ENCODE assay signal across 7 cellular contexts in the genomic region with DNA sequence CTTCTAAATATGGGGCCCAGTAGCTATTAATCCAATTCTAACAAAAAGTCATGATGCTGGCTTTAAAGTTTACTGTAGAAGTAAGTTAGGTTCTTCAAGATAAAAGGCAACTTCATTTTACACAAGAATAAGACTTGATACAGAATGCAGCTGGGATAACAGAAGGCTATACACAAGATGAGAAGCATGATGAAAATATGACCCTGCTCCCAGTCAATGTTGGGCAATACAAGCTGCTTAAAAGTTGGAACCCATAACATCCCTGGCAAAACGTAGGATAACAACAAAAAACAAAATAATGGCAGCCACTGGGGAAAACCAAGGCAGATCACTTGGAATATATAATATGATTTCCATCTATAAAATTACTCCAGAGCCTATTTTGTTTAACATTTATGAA.
"Had no signal": no experiment of that assay in that cellular context is flagged by ENCODE, and none has a peak within 500 bp of the region (broad histone marks: within the 10 kb centered on the region; RNA-seq: fewer than 3 reads in every experiment).

No MANE protein-coding gene starts in this region.

- H3K4me3 Mint-ChIP-seq: HFFc6 had no signal

- H3K4me3 ChIP-seq: GM23248, HAP-1 had no signal

- H3K9me3 ChIP-seq: HAP-1 had no signal

- H3K9me3 Mint-ChIP-seq: HFFc6 had no signal

- H3K27ac Mint-ChIP-seq: HFFc6 had no signal

- H3K36me3 ChIP-seq: HAP-1 had no signal

- ATAC-seq: HCT116 had no signal

- H3K9ac ChIP-seq: GM23248 had no signal

- DNase-seq: GM23248, GOT3, H7, HFFc6, IMR-90 had no signal
